In genomic region chr5:81972496-81972791, GRCh38 we compare ENCODE assay signal across 8 cellular contexts. TPM values are rescaled to one million over a fixed set of nuclear protein-coding genes. Genes with fewer than 3 reads are reported as not detected.
DNase-seq lines count a peak whose midpoint lies in the region; ATAC-seq, FAIRE-seq and TF ChIP-seq lines count a peak whose summit lies in the region.

No MANE protein-coding gene starts in this region.

- peaks cover 36% of the 10 kb centered on the region for H3K4me1 Mint-ChIP-seq in activated CD8-positive, alpha-beta T cell treated with anti-CD3 and anti-CD28 coated beads, Interleukin-2, amount 10 ng/mL, durations not matched to agents 7 days and 5 days (ENCODE audit: low read depth)

- H3K36me3 ChIP-seq in BE2C = no peaks in the 10 kb centered on the region
- H3K36me3 ChIP-seq in kidney (ENCODE audit: control insufficient read depth in 1 of 2, insufficient read depth in 2 of 2, low read length in 2 of 2) = no peaks in the 10 kb centered on the region
- H3K36me3 ChIP-seq in thoracic aorta = no peaks in the 10 kb centered on the region

- H3K9me3 Mint-ChIP-seq in activated CD8-positive, alpha-beta T cell treated with anti-CD3 and anti-CD28 coated beads, Interleukin-2, amount 10 ng/mL, durations not matched to agents 7 days and 5 days (ENCODE audit: insufficient read depth) = no peaks in the 10 kb centered on the region

- POLR2A ChIA-PET in activated CD8-positive, alpha-beta T cell treated with anti-CD3 and anti-CD28 coated beads, Interleukin-2, amount 10 ng/mL, durations not matched to agents 7 days and 5 days (lab: Charles Lee) = interaction anchor here (0.9 to 2.1 kb wide), 6 partner anchors 75 to 671 kb away, joined by 3 to 20 read pairs (median 3); partner anchors contain the start of genes SSBP2 and ZCCHC9

- H3K27me3 ChIP-seq in BE2C (no peaks in the 10 kb centered on the region), thoracic aorta (replicated peaks; ENCODE audit: insufficient read depth) (no peaks in the 10 kb centered on the region)

- intact Hi-C loops in kidney (cut with DNase I) = no loop called here

- TF ChIP-seq POLR2A in GM18505 (IDR thresholded peaks at IDR 0.05; ENCODE audit: borderline replicate concordance, extremely low read depth, insufficient read depth, insufficient read length) = no peak

- FAIRE-seq in kidney (lab: Jason Lieb, UNC) = no peak

- H3K4me3 Mint-ChIP-seq in activated CD8-positive, alpha-beta T cell treated with anti-CD3 and anti-CD28 coated beads, Interleukin-2, amount 10 ng/mL, durations not matched to agents 7 days and 5 days = peak overlapping the region; percentile 77

- peak; percentile 39 for ATAC-seq in HG02571 (IDR thresholded peaks at IDR 0.05; ENCODE audit: unreplicated experiment)
- ATAC-seq in activated CD8-positive, alpha-beta T cell treated with anti-CD3 and anti-CD28 coated beads, Interleukin-2, amount 10 ng/mL, durations not matched to agents 7 days and 5 days = no peak
- no peak for ATAC-seq in thoracic aorta (ENCODE audit: insufficient number of reproducible peaks, low FRiP score, low read depth)
- no peak for ATAC-seq in GM18505 (IDR thresholded peaks at IDR 0.05; ENCODE audit: unreplicated experiment)

- peaks cover 13% of the 10 kb centered on the region for H3K36me3 Mint-ChIP-seq in activated CD8-positive, alpha-beta T cell treated with anti-CD3 and anti-CD28 coated beads, Interleukin-2, amount 10 ng/mL, durations not matched to agents 7 days and 5 days (ENCODE audit: low read depth)

- H3K4me1 ChIP-seq in BE2C (no peaks in the 10 kb centered on the region), kidney (ENCODE audit: control insufficient read depth in 1 of 2, insufficient read depth in 1 of 2, low read depth in 1 of 2, low read length in 2 of 2) (no peaks in the 10 kb centered on the region), thoracic aorta (ENCODE audit: control insufficient read depth in 1 of 2, low read depth in 2 of 2) (peaks cover 0 to 6% of the 10 kb centered on the region in 2 donors)

- H3K27ac ChIP-seq in kidney (ENCODE audit: low read depth in 2 of 2, low read length in 2 of 2) (peak overlapping the region; percentile 98 to 100), thoracic aorta (peak overlapping the region; percentile 93 to 96)

- no peak for TF ChIP-seq CTCF in BE2C (IDR thresholded peaks at IDR 0.05; ENCODE audit: low read depth, low read length)
- no peak for TF ChIP-seq CTCF in kidney (IDR thresholded peaks at IDR 0.05; ENCODE audit: borderline replicate concordance, extremely low read depth, insufficient read depth)
- TF ChIP-seq CTCF in thoracic aorta (IDR thresholded peaks at IDR 0.05) = no peak

- no peaks in the 10 kb centered on the region for H3K9me3 ChIP-seq in BE2C
- H3K9me3 ChIP-seq in kidney (ENCODE audit: control insufficient read depth in 1 of 2, low read length in 2 of 2) = no peaks in the 10 kb centered on the region
- no peaks in the 10 kb centered on the region for H3K9me3 ChIP-seq in thoracic aorta

- no peaks in the 10 kb centered on the region for H3K27me3 Mint-ChIP-seq in activated CD8-positive, alpha-beta T cell treated with anti-CD3 and anti-CD28 coated beads, Interleukin-2, amount 10 ng/mL, durations not matched to agents 7 days and 5 days (ENCODE audit: low read depth)

- H3K4me3 ChIP-seq in BE2C (ENCODE audit: low read depth, low read length) = peak overlapping the region; percentile 84
- H3K4me3 ChIP-seq in kidney (ENCODE audit: low read length in 2 of 2) = peak overlapping the region; percentile 70 to 82
- peak overlapping the region; percentile 92 for H3K4me3 ChIP-seq in thoracic aorta

- CTCF ChIA-PET in activated CD8-positive, alpha-beta T cell treated with anti-CD3 and anti-CD28 coated beads, Interleukin-2, amount 10 ng/mL, durations not matched to agents 7 days and 5 days (lab: Charles Lee) = no interaction called here

- peak overlapping the region; percentile 77 for H3K27ac Mint-ChIP-seq in activated CD8-positive, alpha-beta T cell treated with anti-CD3 and anti-CD28 coated beads, Interleukin-2, amount 10 ng/mL, durations not matched to agents 7 days and 5 days

- peak overlapping the region; percentile 88 to 93 for H3K9ac ChIP-seq in kidney (ENCODE audit: low read length in 2 of 2)

- no peak for DNase-seq in BE2C
- DNase-seq in activated CD8-positive, alpha-beta T cell treated with anti-CD3 and anti-CD28 coated beads, Interleukin-2, amount 10 ng/mL, durations not matched to agents 7 days and 5 days = no peak
- no peak for DNase-seq in kidney
- no peak for DNase-seq in thoracic aorta (ENCODE audit: low spot score)
- DNase-seq in NCI-H128 (lab: John Stamatoyannopoulos, UW; ENCODE audit: unreplicated experiment) = no peak
- no peak for DNase-seq in NCI-H187 treated with DMSO at 0.1 percent for 48 hours (lab: John Stamatoyannopoulos, UW)

RNA-seq across cellular contexts. Expression of gene ATG10, which starts 0.6 kb away (rescaled TPM):
- polyA plus RNA-seq in BE2C (2012; ENCODE audit: insufficient read depth, insufficient read length, low read depth) = 4.9 TPM
- 10 to 100 TPM in 1 of 2 experiments, 1 to 10 TPM in 1; 9.5 to 11.5 TPM for total RNA-seq in activated CD8-positive, alpha-beta T cell treated with anti-CD3 and anti-CD28 coated beads, Interleukin-2, amount 10 ng/mL, durations not matched to agents 7 days and 5 days
- total RNA-seq in kidney (8.7 TPM), thoracic aorta (1 to 10 TPM; 5.7 to 9.9 TPM)
- polyA plus RNA-seq in kidney (ENCODE audit: insufficient read depth, low read depth, low replicate concordance) = 8.6 TPM
